16 cellular contexts compared by ENCODE assay signal in genomic region chr5:158142182-158142581, GRCh38.
DNase-seq lines count a peak whose midpoint lies in the region; ATAC-seq and TF ChIP-seq lines count a peak whose summit lies in the region.
"Had no signal": no experiment of that assay in that cellular context is flagged by ENCODE, and none has a peak within 500 bp of the region (broad histone marks: within the 10 kb centered on the region; RNA-seq: fewer than 3 reads in every experiment).

No MANE protein-coding gene starts in this region.

- no peak overlapping the region for H2AFZ ChIP-seq in mammary epithelial cell (ENCODE audit: low read depth, low read length)

- POLR2A ChIA-PET in Caco-2 (lab: Charles Lee) (no interaction called here), WTC11 (lab: Charles Lee) (no interaction called here)

- no peak overlapping the region for H3K4me3 Mint-ChIP-seq in Caco-2 (ENCODE audit: unreplicated experiment)
- H3K4me3 Mint-ChIP-seq in WTC11 = no peak overlapping the region
- H3K4me3 Mint-ChIP-seq: CD4-positive, alpha-beta memory T cell; H9 had no signal

- dilution Hi-C loops in mammary epithelial cell (cut with HindIII; ENCODE audit: low sequenced_read_pairs) = no loop called here

- peak; percentile 40 for DNase-seq in GM03348 (ENCODE audit: low spot score)
- DNase-seq in MG63 = peak; percentile 24
- peak; percentile 65 for DNase-seq in astrocyte of the cerebellum (ENCODE audit: low read depth)
- peak; percentile 64 for DNase-seq in fibroblast of peridontal ligament (ENCODE audit: extremely low read depth)
- DNase-seq in mammary epithelial cell = no peak
- DNase-seq in activated CD8-positive, alpha-beta memory T cell treated with anti-CD3 and anti-CD28 coated beads for 24 hours = no peak
- no peak for DNase-seq in Caco-2
- no peak for DNase-seq in WTC11 (ENCODE audit: low spot score)
- DNase-seq: BE2C; CD4-positive, alpha-beta memory T cell; COR-L47; DND-41; GF-D8; GOT3; H9 had no signal

- H3K4me1 Mint-ChIP-seq in Caco-2 (ENCODE audit: low read depth, unreplicated experiment) (no peaks in the 10 kb centered on the region), WTC11 (peaks cover 20% of the 10 kb centered on the region)
- H3K4me1 Mint-ChIP-seq: CD4-positive, alpha-beta memory T cell had no signal

- H3K36me3 ChIP-seq in MG63 (no peaks in the 10 kb centered on the region), mammary epithelial cell (ENCODE audit: insufficient read depth, low read length) (no peaks in the 10 kb centered on the region), Caco-2 (ENCODE audit: control insufficient read depth, insufficient read depth, low read length) (no peaks in the 10 kb centered on the region)
- H3K36me3 ChIP-seq: BE2C had no signal

- in situ Hi-C loops in astrocyte of the cerebellum (cut with HindIII; ENCODE audit: low sequenced_read_pairs) (no loop called here), mammary epithelial cell (cut with MboI; ENCODE audit: low sequenced_read_pairs in 2 of 2) (no loop called here)

- TF ChIP-seq CTCF in astrocyte of the cerebellum (IDR thresholded peaks at IDR 0.05; ENCODE audit: low read depth, low read length, missing control alignments) (no peak), mammary epithelial cell (conservative IDR thresholded peaks at IDR 0.05 in 1 of 2, IDR thresholded peaks at IDR 0.05 in 1 of 2; ENCODE audit: extremely low read depth in 1 of 2, insufficient read depth in 1 of 2, low read depth in 1 of 2, low read length in 2 of 2) (no peak), Caco-2 (IDR thresholded peaks at IDR 0.05; ENCODE audit: insufficient read depth in 1 of 2, low read depth in 1 of 2, low read length in 1 of 2, severe bottlenecking in 1 of 2, unreplicated experiment in 1 of 2) (no peak), WTC11 (IDR thresholded peaks at IDR 0.05) (no peak)

- H3K4me3 ChIP-seq in MG63 (no peak overlapping the region), astrocyte of the cerebellum (ENCODE audit: low read depth, low read length) (no peak overlapping the region), mammary epithelial cell (replicated peaks in 1 of 3; ENCODE audit: insufficient read depth in 1 of 3, low read depth in 2 of 3, low read length in 3 of 3) (no peak overlapping the region), Caco-2 (ENCODE audit: low read depth, low read length) (no peak overlapping the region)

- H3K9me3 Mint-ChIP-seq in Caco-2 (ENCODE audit: unreplicated experiment) = no peaks in the 10 kb centered on the region
- peaks cover 9% of the 10 kb centered on the region for H3K9me3 Mint-ChIP-seq in WTC11

- H3K79me2 ChIP-seq in mammary epithelial cell (ENCODE audit: insufficient read depth, low read length) = no peaks in the 10 kb centered on the region

- peaks cover 24% of the 10 kb centered on the region for H3K27me3 Mint-ChIP-seq in Caco-2 (ENCODE audit: insufficient read depth, unreplicated experiment)
- no peaks in the 10 kb centered on the region for H3K27me3 Mint-ChIP-seq in WTC11 (ENCODE audit: low read depth)

- H3K27me3 ChIP-seq in MG63 = no peaks in the 10 kb centered on the region
- no peaks in the 10 kb centered on the region for H3K27me3 ChIP-seq in mammary epithelial cell (ENCODE audit: insufficient read depth, low read length)
- H3K27me3 ChIP-seq in Caco-2 (replicated peaks; ENCODE audit: control insufficient read depth, insufficient read depth, low read length) = no peaks in the 10 kb centered on the region; the same call in 1 of the 2 replicates
- H3K27me3 ChIP-seq: BE2C had no signal

- CTCF ChIA-PET in mammary epithelial cell (lab: Charles Lee; ENCODE audit: low non-redundant PET) = interaction anchor here (0.6 to 0.9 kb wide), 2 partner anchors 67 to 130 kb away, joined by 3 to 4 read pairs; no protein-coding TSS in a partner anchor
- CTCF ChIA-PET in Caco-2 (lab: Charles Lee) = no interaction called here
- CTCF ChIA-PET in WTC11 (lab: Charles Lee) = no interaction called here

- BruUV-seq in mammary epithelial cell (replicated peaks; lab: Mats Ljungman, UMichigan) = no TSS peak
- BruUV-seq in Caco-2 (replicated peaks; lab: Mats Ljungman, UMichigan) = no TSS peak

- H3K36me3 Mint-ChIP-seq in Caco-2 (ENCODE audit: insufficient read depth, unreplicated experiment) (no peaks in the 10 kb centered on the region), WTC11 (no peaks in the 10 kb centered on the region)
- H3K36me3 Mint-ChIP-seq: CD4-positive, alpha-beta memory T cell had no signal

- 42% methylated on average over 3 of the region's 3 CpGs for WGBS in mammary epithelial cell (ENCODE audit: low coverage, missing lambda C conversion rate)

- H3K27ac ChIP-seq in mammary epithelial cell (ENCODE audit: insufficient read depth, low read depth, low read length) = no peak overlapping the region
- H3K27ac ChIP-seq: C4-2B had no signal

- H3K9me3 ChIP-seq in MG63 = no peaks in the 10 kb centered on the region; the same call in 1 of the 2 replicates
- no peaks in the 10 kb centered on the region for H3K9me3 ChIP-seq in mammary epithelial cell (replicated peaks; ENCODE audit: insufficient read depth, low read length)
- H3K9me3 ChIP-seq in Caco-2 = no peaks in the 10 kb centered on the region
- H3K9me3 ChIP-seq: BE2C had no signal

- no peaks in the 10 kb centered on the region for H4K20me1 ChIP-seq in mammary epithelial cell (ENCODE audit: insufficient read depth, low read length)

- H3K4me2 ChIP-seq in mammary epithelial cell (ENCODE audit: insufficient read depth, low read depth, low read length) = no peak overlapping the region

- H3K4me1 ChIP-seq in mammary epithelial cell (ENCODE audit: insufficient read depth, low read length) (no peaks in the 10 kb centered on the region), Caco-2 (no peaks in the 10 kb centered on the region)
- H3K4me1 ChIP-seq: BE2C had no signal

- H3K27ac Mint-ChIP-seq in Caco-2 (ENCODE audit: unreplicated experiment) = no peak overlapping the region
- no peak overlapping the region for H3K27ac Mint-ChIP-seq in WTC11
- H3K27ac Mint-ChIP-seq: CD4-positive, alpha-beta memory T cell; H9 had no signal

- ATAC-seq in WTC11 = no peak

- H3K9ac ChIP-seq in mammary epithelial cell (ENCODE audit: insufficient read depth, low read length) = no peak overlapping the region

- intact Hi-C loops in mammary epithelial cell (cut with micrococcal nuclease) = no loop called here
- intact Hi-C loops in Caco-2 (cut with micrococcal nuclease; ENCODE audit: unreplicated experiment) = no loop called here

TF ChIP-seq in WTC11, 78 proteins besides CTCF, POLR2A, EP300 and RAD21 (continues in another document):
- TF ChIP-seq RELA (CRISPR knock-in tag; IDR thresholded peaks at IDR 0.05; ENCODE audit: borderline replicate concordance) (no peak), E2F5 (CRISPR knock-in tag; IDR thresholded peaks at IDR 0.05) (no peak), STAT6 (CRISPR knock-in tag; conservative IDR thresholded peaks at IDR 0.05; ENCODE audit: low read depth) (no peak), ZSCAN18 (CRISPR knock-in tag; IDR thresholded peaks at IDR 0.05) (no peak), TCF7 (CRISPR knock-in tag; IDR thresholded peaks at IDR 0.05; ENCODE audit: low read depth) (no peak), CREB1 (CRISPR knock-in tag; IDR thresholded peaks at IDR 0.05) (no peak), PRRX2 (CRISPR knock-in tag; IDR thresholded peaks at IDR 0.05) (no peak), ZNF219 (CRISPR knock-in tag; IDR thresholded peaks at IDR 0.05; ENCODE audit: borderline replicate concordance) (no peak), E2F4 (CRISPR knock-in tag; IDR thresholded peaks at IDR 0.05; ENCODE audit: borderline replicate concordance, low read depth) (no peak)

Comparison
In these comparisons a context has a peak if more than half of its experiments do, and no peak if none do; other contexts are left out.
1. DNase-seq: peak in GM03348 (single experiment), MG63 (single experiment), astrocyte of the cerebellum (single experiment) and fibroblast of peridontal ligament (single experiment); none in mammary epithelial cell (single experiment), activated CD8-positive, alpha-beta memory T cell treated with anti-CD3 and anti-CD28 coated beads for 24 hours (single experiment), Caco-2 (0 of 2) and WTC11 (single experiment).